Comparison of ENCODE assay signal across 11 cellular contexts in the genomic region with DNA sequence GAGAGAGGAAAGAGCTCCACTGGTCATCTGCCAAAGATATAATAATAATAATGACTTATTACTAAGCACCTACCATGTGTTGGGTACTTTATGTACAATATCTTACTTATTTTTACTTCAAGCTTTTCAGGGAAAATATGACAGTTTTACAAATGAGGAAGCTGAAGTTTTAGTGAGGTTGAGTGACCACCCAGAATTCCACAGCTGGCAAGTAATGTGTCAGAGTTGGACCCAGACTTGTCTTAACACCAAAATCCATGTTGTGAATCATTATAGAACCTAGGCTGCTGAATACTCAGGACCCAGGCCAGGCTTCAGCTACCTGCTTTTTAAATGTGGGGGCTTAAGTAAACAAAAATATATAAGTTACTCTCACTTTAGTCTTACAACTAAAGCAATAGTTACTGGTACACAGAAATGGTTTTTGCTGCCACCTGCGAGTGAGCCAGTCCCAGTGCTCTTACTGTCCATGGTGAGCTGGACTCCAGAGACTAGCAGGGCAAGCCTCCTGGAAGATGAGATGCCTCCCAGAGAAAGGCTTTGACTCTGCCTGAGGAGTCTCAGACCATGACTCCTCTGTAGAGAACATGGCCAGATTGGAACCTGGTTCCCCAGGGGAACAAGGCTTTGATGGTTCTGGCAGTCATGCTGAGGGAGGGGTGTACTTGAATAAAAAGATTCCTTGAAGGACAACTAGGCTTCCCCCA. TPM values are rescaled to one million over a fixed set of nuclear protein-coding genes. Genes with fewer than 3 reads are reported as not detected.
DNase-seq lines count a peak whose midpoint lies in the region; ATAC-seq and TF ChIP-seq lines count a peak whose summit lies in the region.
"Had no signal": no experiment of that assay in that cellular context is flagged by ENCODE, and none has a peak within 500 bp of the region (broad histone marks: within the 10 kb centered on the region; RNA-seq: fewer than 3 reads in every experiment).

No MANE protein-coding gene starts in this region.

- H3K4me1 ChIP-seq in cardiac muscle cell (ENCODE audit: low read depth) (peaks cover 56% of the 10 kb centered on the region), colonic mucosa (no peaks in the 10 kb centered on the region), muscle layer of colon (ENCODE audit: insufficient read depth, low read length) (peaks cover 79% of the 10 kb centered on the region), upper lobe of right lung (peaks cover 60% of the 10 kb centered on the region)

- no peaks in the 10 kb centered on the region for H3K36me3 Mint-ChIP-seq in glutamatergic neuron (ENCODE audit: unreplicated experiment)

- H3K27me3 ChIP-seq in cardiac muscle cell, result no peaks in the 10 kb centered on the region
- no peaks in the 10 kb centered on the region for H3K27me3 ChIP-seq in colonic mucosa
- H3K27me3 ChIP-seq in muscle layer of colon (ENCODE audit: control insufficient read depth in 1 of 2, insufficient read depth in 2 of 2, low read length in 2 of 2), result no peaks in the 10 kb centered on the region
- no peaks in the 10 kb centered on the region for H3K27me3 ChIP-seq in upper lobe of right lung

- H3K9me3 Mint-ChIP-seq in glutamatergic neuron (ENCODE audit: unreplicated experiment), result no peaks in the 10 kb centered on the region
- H3K9me3 Mint-ChIP-seq: neural crest cell had no signal

- no peak overlapping the region for H3K4me3 Mint-ChIP-seq in glutamatergic neuron (ENCODE audit: unreplicated experiment)
- H3K4me3 Mint-ChIP-seq: neural crest cell had no signal

- peaks cover 2% of the 10 kb centered on the region for H3K27me3 Mint-ChIP-seq in glutamatergic neuron (ENCODE audit: unreplicated experiment)

- H3K9me3 ChIP-seq in cardiac muscle cell (ENCODE audit: low read depth) (no peaks in the 10 kb centered on the region), colonic mucosa (no peaks in the 10 kb centered on the region), muscle layer of colon (ENCODE audit: low read length) (no peaks in the 10 kb centered on the region), upper lobe of right lung (no peaks in the 10 kb centered on the region)

- H3K27ac Mint-ChIP-seq in glutamatergic neuron (ENCODE audit: unreplicated experiment), result no peak overlapping the region

- intact Hi-C loops in Right ventricle myocardium inferior (cut with DNase I) (loop anchor here (2.0 kb wide), 1 partner anchor 17 kb away; no protein-coding TSS in a partner anchor), colonic mucosa (cut with DNase I) (no loop called here), upper lobe of right lung (cut with DNase I) (no loop called here)

- ATAC-seq in Right ventricle myocardium inferior (no peak), upper lobe of right lung (no peak)

- H3K9ac ChIP-seq in colonic mucosa (ENCODE audit: low read depth in 2 of 2, low read length in 2 of 2), result no peak overlapping the region
- H3K9ac ChIP-seq in muscle layer of colon (ENCODE audit: low read length), result peak overlapping the region; percentile 22

- no peak for DNase-seq in cardiac muscle cell (ENCODE audit: low read depth in 1 of 2, low spot score in 1 of 2)
- DNase-seq in Right ventricle myocardium inferior (ENCODE audit: missing footprints), result no peak
- no peak for DNase-seq in colonic mucosa
- DNase-seq in upper lobe of right lung, result no peak
- no peak for DNase-seq in NCI-H1092 (lab: John Stamatoyannopoulos, UW)
- DNase-seq in NCI-H1105 (lab: John Stamatoyannopoulos, UW), result no peak
- DNase-seq in glutamatergic neuron, result no peak
- DNase-seq: activated naive CD4-positive, alpha-beta T cell treated with Interleukin-2 at 50 U/mL for 16 hours; NCI-H69 had no signal

- peaks cover 13% of the 10 kb centered on the region for H3K4me1 Mint-ChIP-seq in glutamatergic neuron (ENCODE audit: low read depth, unreplicated experiment)

- H3K27ac ChIP-seq in cardiac muscle cell (peak overlapping the region; percentile 93), colonic mucosa (peak overlapping the region; percentile 56), muscle layer of colon (ENCODE audit: low read depth, low read length) (peak overlapping the region; percentile 83), upper lobe of right lung (peak overlapping the region; percentile 65)

- H3K4me3 ChIP-seq in cardiac muscle cell (no peak overlapping the region), colonic mucosa (no peak overlapping the region), muscle layer of colon (ENCODE audit: low read depth in 1 of 2, low read length in 2 of 2) (peak overlapping the region in 1 of 2 donors; percentile 22), upper lobe of right lung (no peak overlapping the region)

- no peaks in the 10 kb centered on the region for H3K36me3 ChIP-seq in cardiac muscle cell
- no peaks in the 10 kb centered on the region for H3K36me3 ChIP-seq in colonic mucosa
- no peaks in the 10 kb centered on the region for H3K36me3 ChIP-seq in muscle layer of colon (ENCODE audit: insufficient read depth, low read length)
- no peaks in the 10 kb centered on the region for H3K36me3 ChIP-seq in upper lobe of right lung

- TF ChIP-seq CTCF in cardiac muscle cell (IDR thresholded peaks at IDR 0.05; ENCODE audit: low read depth, low read length) (no peak), colonic mucosa (IDR thresholded peaks at IDR 0.05) (no peak), upper lobe of right lung (IDR thresholded peaks at IDR 0.05) (no peak), glutamatergic neuron (IDR thresholded peaks at IDR 0.05; ENCODE audit: partially characterized antibody, unreplicated experiment) (no peak)

RNA-seq across cellular contexts. Expression of a gene that starts 29.9 kb away (rescaled TPM):
- total RNA-seq in cardiac muscle cell (18.7 and 25.3 TPM in 2 replicates), Right ventricle myocardium inferior (25.1 TPM), colonic mucosa (1 to 10 TPM; 4.7 to 8.6 TPM), upper lobe of right lung (31.5 TPM), glutamatergic neuron (ENCODE audit: unreplicated experiment) (84.4 TPM)
- polyA plus RNA-seq in cardiac muscle cell, result 13.8 and 18.7 TPM in 2 replicates
